In genomic region chr12:123761841-123762714, GRCh38 we compare ENCODE assay signal across 9 cellular contexts. TPM values are rescaled to one million over a fixed set of nuclear protein-coding genes. Genes with fewer than 3 reads are reported as not detected.
DNase-seq lines count a peak whose midpoint lies in the region; ATAC-seq and TF ChIP-seq lines count a peak whose summit lies in the region.
"Had no signal": no experiment of that assay in that cellular context is flagged by ENCODE, and none has a peak within 500 bp of the region (broad histone marks: within the 10 kb centered on the region; RNA-seq: fewer than 3 reads in every experiment).

Gene DNAH10, plus strand, starts transcription at chr12:123762301. Its CDS starts 36 bp downstream, at chr12:123762337.

- H3K4me3 ChIP-seq in Peyer's patch, result peak within 1 kb of the TSS; percentile 38 to 63 (median 60)
- H3K4me3 ChIP-seq in astrocyte of the spinal cord (ENCODE audit: low read depth, low read length), result peak within 1 kb of the TSS; percentile 34

- no peak for TF ChIP-seq POLR2A in Peyer's patch (IDR thresholded peaks at IDR 0.05)

- no peaks in the 10 kb centered on the region for H3K27me3 ChIP-seq in Peyer's patch

- no peaks in the 10 kb centered on the region for H3K9me3 ChIP-seq in Peyer's patch
- H3K9me3 ChIP-seq: adrenal gland had no signal

- peak within 1 kb of the TSS in 1 of 4 donors; percentile 28 for H3K27ac ChIP-seq in Peyer's patch
- H3K27ac ChIP-seq: adrenal gland had no signal

- intact Hi-C loops in left colon (cut with DNase I, micrococcal nuclease), result no loop called here

- TF ChIP-seq CTCF in Peyer's patch (IDR thresholded peaks at IDR 0.05) (peak in 3 of 6 experiments; percentile 16 to 22 (median 20)), astrocyte of the spinal cord (IDR thresholded peaks at IDR 0.05; ENCODE audit: low read depth, low read length) (peak; percentile 42)

- peak; percentile 69 for ATAC-seq in HG02973 (IDR thresholded peaks at IDR 0.05; ENCODE audit: unreplicated experiment)
- ATAC-seq in left colon, result peak; percentile 73
- no peak for ATAC-seq in GM18520 (IDR thresholded peaks at IDR 0.05; ENCODE audit: unreplicated experiment)

- peaks cover 0 to 13% (median 0%) of the 10 kb centered on the region in 3 donors for H3K36me3 ChIP-seq in Peyer's patch

- peaks cover 0 to 32% (median 4%) of the 10 kb centered on the region in 4 donors for H3K4me1 ChIP-seq in Peyer's patch

- DNase-seq in NCI-H1092 treated with DMSO at 0.1 percent for 48 hours (lab: John Stamatoyannopoulos, UW), result peak; percentile 5
- DNase-seq in NCI-H1092 (lab: John Stamatoyannopoulos, UW), result no peak
- peak; percentile 28 to 65 (median 54) for DNase-seq in Peyer's patch
- DNase-seq in astrocyte of the spinal cord (ENCODE audit: low read depth, low spot score), result no peak
- peak; percentile 38 to 57 for DNase-seq in left colon
- DNase-seq in stimulated activated CD8-positive, alpha-beta memory T cell treated with anti-CD3 and anti-CD28 coated beads, Interleukin-12 subunit alpha, Interleukin-12 subunit beta, amount 100 ng/mL, for 24 hours (ENCODE audit: extremely low read depth), result peak; percentile 17

- in situ Hi-C loops in astrocyte of the spinal cord (cut with HindIII; ENCODE audit: low sequenced_read_pairs), result no loop called here

RNA-seq across cellular contexts. Expression of gene DNAH10, which starts in this region (rescaled TPM):
- total RNA-seq in Peyer's patch, result 1 to 10 TPM in 1 of 4 donors, under 1 TPM in 3; under 0.01 to 1.7 (median 0.28) TPM
- total RNA-seq in left colon, result under 1 TPM; 0.15 to 0.39 TPM

Comparison
In these comparisons a context has a peak if more than half of its experiments do, and no peak if none do; other contexts are left out.
1. DNase-seq: peak in NCI-H1092 treated with DMSO at 0.1 percent for 48 hours (single experiment), Peyer's patch (3 of 3) and stimulated activated CD8-positive, alpha-beta memory T cell treated with anti-CD3 and anti-CD28 coated beads, Interleukin-12 subunit alpha, Interleukin-12 subunit beta, amount 100 ng/mL, for 24 hours (single experiment); none in NCI-H1092 (single experiment) and astrocyte of the spinal cord (single experiment).
2. Peak in DNase-seq and ATAC-seq in left colon; RNA of the gene not detected or under 1 TPM.